Comparison of ENCODE assay signal across 15 cellular contexts in genomic region chr1:81948495-81948894, GRCh38.
DNase-seq lines count a peak whose midpoint lies in the region; ATAC-seq and TF ChIP-seq lines count a peak whose summit lies in the region.
"Had no signal": no experiment of that assay in that cellular context is flagged by ENCODE, and none has a peak within 500 bp of the region (broad histone marks: within the 10 kb centered on the region; RNA-seq: fewer than 3 reads in every experiment).

No MANE protein-coding gene starts in this region.

- peaks cover 12% of the 10 kb centered on the region for H3K36me3 Mint-ChIP-seq in mesothelial cell of epicardium
- H3K36me3 Mint-ChIP-seq: CD8-positive, alpha-beta memory T cell had no signal

- peaks cover 3% of the 10 kb centered on the region for H3K4me1 ChIP-seq in parathyroid adenoma
- H3K4me1 ChIP-seq: Caco-2 had no signal

- TF ChIP-seq CTCF in VCaP (conservative IDR thresholded peaks at IDR 0.05), result no peak
- no peak for TF ChIP-seq CTCF in mesothelial cell of epicardium (IDR thresholded peaks at IDR 0.05; ENCODE audit: unreplicated experiment)
- no peak for TF ChIP-seq CTCF in parathyroid adenoma (IDR thresholded peaks at IDR 0.05)

- no peak overlapping the region for H3K4me3 ChIP-seq in parathyroid adenoma (ENCODE audit: low read depth, low read length)
- H3K4me3 ChIP-seq: BLaER1 had no signal

- ATAC-seq in GM21576 (IDR thresholded peaks at IDR 0.05; ENCODE audit: unreplicated experiment), result no peak
- ATAC-seq: HCT116 had no signal

- no peaks in the 10 kb centered on the region for H3K9me3 ChIP-seq in parathyroid adenoma (ENCODE audit: control insufficient read depth, low read length)
- H3K9me3 ChIP-seq: BLaER1, Caco-2 had no signal

- no peaks in the 10 kb centered on the region for H3K9me3 Mint-ChIP-seq in mesothelial cell of epicardium

- H3K27ac Mint-ChIP-seq in mesothelial cell of epicardium, result peak overlapping the region; percentile 8
- H3K27ac Mint-ChIP-seq: CD8-positive, alpha-beta memory T cell had no signal

- H2AFZ ChIP-seq in parathyroid adenoma, result no peak overlapping the region

- no peaks in the 10 kb centered on the region for H3K79me2 ChIP-seq in parathyroid adenoma

- no peaks in the 10 kb centered on the region for H3K27me3 Mint-ChIP-seq in mesothelial cell of epicardium (ENCODE audit: low read depth)
- H3K27me3 Mint-ChIP-seq: CD8-positive, alpha-beta memory T cell had no signal

- DNase-seq in NCI-H1694 treated with DMSO at 0.1 percent for 48 hours (lab: John Stamatoyannopoulos, UW), result peak; percentile 12
- no peak for DNase-seq in NCI-H1694 (lab: John Stamatoyannopoulos, UW)
- no peak for DNase-seq in mesothelial cell of epicardium (ENCODE audit: low spot score in 2 of 2, unreplicated experiment in 2 of 2)
- no peak for DNase-seq in DMS114 treated with DMSO at 0.1 percent for 48 hours (lab: John Stamatoyannopoulos, UW; ENCODE audit: unreplicated experiment)
- DNase-seq: 8988T; AML-193; Caco-2; CD8-positive, alpha-beta memory T cell; DMS53; GF-D8 had no signal

- no peak overlapping the region for H3K4me3 Mint-ChIP-seq in mesothelial cell of epicardium
- H3K4me3 Mint-ChIP-seq: CD8-positive, alpha-beta memory T cell had no signal

- peak overlapping the region; percentile 50 for H3K4me2 ChIP-seq in parathyroid adenoma (ENCODE audit: low read length)
- H3K4me2 ChIP-seq: BLaER1 had no signal

- H3K4me1 Mint-ChIP-seq in mesothelial cell of epicardium, result peaks cover 21% of the 10 kb centered on the region
- H3K4me1 Mint-ChIP-seq: CD8-positive, alpha-beta memory T cell had no signal

- H3K36me3 ChIP-seq in parathyroid adenoma (ENCODE audit: control insufficient read depth, insufficient read depth, low read length), result no peaks in the 10 kb centered on the region
- H3K36me3 ChIP-seq: BLaER1 had no signal

- no peak overlapping the region for H3K9ac ChIP-seq in parathyroid adenoma
- H3K9ac ChIP-seq: BLaER1 had no signal

- peak overlapping the region; percentile 62; the same call in 1 of the 2 replicates for H3K27ac ChIP-seq in VCaP
- H3K27ac ChIP-seq in parathyroid adenoma, result no peak overlapping the region
- H3K27ac ChIP-seq: BLaER1 had no signal

- no peaks in the 10 kb centered on the region for H3K27me3 ChIP-seq in parathyroid adenoma (ENCODE audit: control insufficient read depth, insufficient read depth, low read length)
- H3K27me3 ChIP-seq: BLaER1 had no signal
